1 cellular context compared by ENCODE assay signal in genomic region chr3:10459954-10460754, GRCh38.
A peak's percentile ranks its signal among the peaks of the same experiment; 100 is the strongest.
TF ChIP-seq lines count a peak whose summit lies in the region.

No MANE protein-coding gene starts in this region.

TF ChIP-seq in HepG2, 621 proteins besides CTCF, POLR2A, EP300 and RAD21 (continued from another document and continues in another):
- TF ChIP-seq, protein P1, sequence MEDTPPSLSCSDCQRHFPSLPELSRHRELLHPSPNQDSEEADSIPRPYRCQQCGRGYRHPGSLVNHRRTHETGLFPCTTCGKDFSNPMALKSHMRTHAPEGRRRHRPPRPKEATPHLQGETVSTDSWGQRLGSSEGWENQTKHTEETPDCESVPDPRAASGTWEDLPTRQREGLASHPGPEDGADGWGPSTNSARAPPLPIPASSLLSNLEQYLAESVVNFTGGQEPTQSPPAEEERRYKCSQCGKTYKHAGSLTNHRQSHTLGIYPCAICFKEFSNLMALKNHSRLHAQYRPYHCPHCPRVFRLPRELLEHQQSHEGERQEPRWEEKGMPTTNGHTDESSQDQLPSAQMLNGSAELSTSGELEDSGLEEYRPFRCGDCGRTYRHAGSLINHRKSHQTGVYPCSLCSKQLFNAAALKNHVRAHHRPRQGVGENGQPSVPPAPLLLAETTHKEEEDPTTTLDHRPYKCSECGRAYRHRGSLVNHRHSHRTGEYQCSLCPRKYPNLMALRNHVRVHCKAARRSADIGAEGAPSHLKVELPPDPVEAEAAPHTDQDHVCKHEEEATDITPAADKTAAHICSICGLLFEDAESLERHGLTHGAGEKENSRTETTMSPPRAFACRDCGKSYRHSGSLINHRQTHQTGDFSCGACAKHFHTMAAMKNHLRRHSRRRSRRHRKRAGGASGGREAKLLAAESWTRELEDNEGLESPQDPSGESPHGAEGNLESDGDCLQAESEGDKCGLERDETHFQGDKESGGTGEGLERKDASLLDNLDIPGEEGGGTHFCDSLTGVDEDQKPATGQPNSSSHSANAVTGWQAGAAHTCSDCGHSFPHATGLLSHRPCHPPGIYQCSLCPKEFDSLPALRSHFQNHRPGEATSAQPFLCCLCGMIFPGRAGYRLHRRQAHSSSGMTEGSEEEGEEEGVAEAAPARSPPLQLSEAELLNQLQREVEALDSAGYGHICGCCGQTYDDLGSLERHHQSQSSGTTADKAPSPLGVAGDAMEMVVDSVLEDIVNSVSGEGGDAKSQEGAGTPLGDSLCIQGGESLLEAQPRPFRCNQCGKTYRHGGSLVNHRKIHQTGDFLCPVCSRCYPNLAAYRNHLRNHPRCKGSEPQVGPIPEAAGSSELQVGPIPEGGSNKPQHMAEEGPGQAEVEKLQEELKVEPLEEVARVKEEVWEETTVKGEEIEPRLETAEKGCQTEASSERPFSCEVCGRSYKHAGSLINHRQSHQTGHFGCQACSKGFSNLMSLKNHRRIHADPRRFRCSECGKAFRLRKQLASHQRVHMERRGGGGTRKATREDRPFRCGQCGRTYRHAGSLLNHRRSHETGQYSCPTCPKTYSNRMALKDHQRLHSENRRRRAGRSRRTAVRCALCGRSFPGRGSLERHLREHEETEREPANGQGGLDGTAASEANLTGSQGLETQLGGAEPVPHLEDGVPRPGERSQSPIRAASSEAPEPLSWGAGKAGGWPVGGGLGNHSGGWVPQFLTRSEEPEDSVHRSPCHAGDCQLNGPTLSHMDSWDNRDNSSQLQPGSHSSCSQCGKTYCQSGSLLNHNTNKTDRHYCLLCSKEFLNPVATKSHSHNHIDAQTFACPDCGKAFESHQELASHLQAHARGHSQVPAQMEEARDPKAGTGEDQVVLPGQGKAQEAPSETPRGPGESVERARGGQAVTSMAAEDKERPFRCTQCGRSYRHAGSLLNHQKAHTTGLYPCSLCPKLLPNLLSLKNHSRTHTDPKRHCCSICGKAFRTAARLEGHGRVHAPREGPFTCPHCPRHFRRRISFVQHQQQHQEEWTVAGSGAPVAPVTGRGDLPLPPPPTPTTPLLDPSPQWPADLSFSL (CRISPR knock-in tag; IDR thresholded peaks at IDR 0.05) = 0 out of 2 replicates have a peak, but pooled peaks have one; percentile 28
- no peak for TF ChIP-seq HNRNPLL (IDR thresholded peaks at IDR 0.05; ENCODE audit: low read depth, low read length, poor library complexity, severe bottlenecking)
- 0 out of 2 replicates have a peak, but pooled peaks have one; percentile 55 for TF ChIP-seq KLF13 (CRISPR knock-in tag; IDR thresholded peaks at IDR 0.05)
- TF ChIP-seq ZSCAN20 (CRISPR knock-in tag; IDR thresholded peaks at IDR 0.05; ENCODE audit: borderline replicate concordance) = peak; percentile 87; the same call in 1 of the 2 replicates
- TF ChIP-seq, protein P2, sequence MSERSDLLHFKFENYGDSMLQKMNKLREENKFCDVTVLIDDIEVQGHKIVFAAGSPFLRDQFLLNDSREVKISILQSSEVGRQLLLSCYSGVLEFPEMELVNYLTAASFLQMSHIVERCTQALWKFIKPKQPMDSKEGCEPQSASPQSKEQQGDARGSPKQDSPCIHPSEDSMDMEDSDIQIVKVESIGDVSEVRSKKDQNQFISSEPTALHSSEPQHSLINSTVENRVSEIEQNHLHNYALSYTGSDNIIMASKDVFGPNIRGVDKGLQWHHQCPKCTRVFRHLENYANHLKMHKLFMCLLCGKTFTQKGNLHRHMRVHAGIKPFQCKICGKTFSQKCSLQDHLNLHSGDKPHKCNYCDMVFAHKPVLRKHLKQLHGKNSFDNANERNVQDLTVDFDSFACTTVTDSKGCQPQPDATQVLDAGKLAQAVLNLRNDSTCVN (CRISPR knock-in tag; IDR thresholded peaks at IDR 0.05; ENCODE audit: borderline replicate concordance) = peak; percentile 97
- TF ChIP-seq, protein P3, sequence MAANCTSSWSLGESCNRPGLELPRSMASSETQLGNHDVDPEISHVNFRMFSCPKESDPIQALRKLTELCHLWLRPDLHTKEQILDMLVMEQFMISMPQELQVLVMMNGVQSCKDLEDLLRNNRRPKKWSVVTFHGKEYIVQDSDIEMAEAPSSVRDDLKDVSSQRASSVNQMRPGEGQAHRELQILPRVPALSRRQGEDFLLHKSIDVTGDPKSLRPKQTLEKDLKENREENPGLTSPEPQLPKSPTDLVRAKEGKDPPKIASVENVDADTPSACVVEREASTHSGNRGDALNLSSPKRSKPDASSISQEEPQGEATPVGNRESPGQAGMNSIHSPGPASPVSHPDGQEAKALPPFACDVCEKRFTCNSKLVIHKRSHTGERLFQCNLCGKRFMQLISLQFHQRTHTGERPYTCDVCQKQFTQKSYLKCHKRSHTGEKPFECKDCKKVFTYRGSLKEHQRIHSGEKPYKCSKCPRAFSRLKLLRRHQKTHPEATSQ (CRISPR knock-in tag; IDR thresholded peaks at IDR 0.05; ENCODE audit: borderline replicate concordance) = 0 out of 2 replicates have a peak, but pooled peaks have one; percentile 32
- TF ChIP-seq, protein P4, sequence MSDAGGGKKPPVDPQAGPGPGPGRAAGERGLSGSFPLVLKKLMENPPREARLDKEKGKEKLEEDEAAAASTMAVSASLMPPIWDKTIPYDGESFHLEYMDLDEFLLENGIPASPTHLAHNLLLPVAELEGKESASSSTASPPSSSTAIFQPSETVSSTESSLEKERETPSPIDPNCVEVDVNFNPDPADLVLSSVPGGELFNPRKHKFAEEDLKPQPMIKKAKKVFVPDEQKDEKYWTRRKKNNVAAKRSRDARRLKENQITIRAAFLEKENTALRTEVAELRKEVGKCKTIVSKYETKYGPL (CRISPR knock-in tag; IDR thresholded peaks at IDR 0.05) = peak; percentile 92
- TF ChIP-seq HCFC1 (IDR thresholded peaks at IDR 0.05; ENCODE audit: low read depth, low read length) = peak; percentile 49
- 0 out of 2 replicates have a peak, but pooled peaks have one; percentile 52 for TF ChIP-seq ZZZ3 (CRISPR knock-in tag; IDR thresholded peaks at IDR 0.05; ENCODE audit: borderline replicate concordance)
- TF ChIP-seq ZNF615 (CRISPR knock-in tag; IDR thresholded peaks at IDR 0.05; ENCODE audit: borderline replicate concordance) = peak; percentile 73; the same call in 1 of the 2 replicates
- TF ChIP-seq, protein P5, sequence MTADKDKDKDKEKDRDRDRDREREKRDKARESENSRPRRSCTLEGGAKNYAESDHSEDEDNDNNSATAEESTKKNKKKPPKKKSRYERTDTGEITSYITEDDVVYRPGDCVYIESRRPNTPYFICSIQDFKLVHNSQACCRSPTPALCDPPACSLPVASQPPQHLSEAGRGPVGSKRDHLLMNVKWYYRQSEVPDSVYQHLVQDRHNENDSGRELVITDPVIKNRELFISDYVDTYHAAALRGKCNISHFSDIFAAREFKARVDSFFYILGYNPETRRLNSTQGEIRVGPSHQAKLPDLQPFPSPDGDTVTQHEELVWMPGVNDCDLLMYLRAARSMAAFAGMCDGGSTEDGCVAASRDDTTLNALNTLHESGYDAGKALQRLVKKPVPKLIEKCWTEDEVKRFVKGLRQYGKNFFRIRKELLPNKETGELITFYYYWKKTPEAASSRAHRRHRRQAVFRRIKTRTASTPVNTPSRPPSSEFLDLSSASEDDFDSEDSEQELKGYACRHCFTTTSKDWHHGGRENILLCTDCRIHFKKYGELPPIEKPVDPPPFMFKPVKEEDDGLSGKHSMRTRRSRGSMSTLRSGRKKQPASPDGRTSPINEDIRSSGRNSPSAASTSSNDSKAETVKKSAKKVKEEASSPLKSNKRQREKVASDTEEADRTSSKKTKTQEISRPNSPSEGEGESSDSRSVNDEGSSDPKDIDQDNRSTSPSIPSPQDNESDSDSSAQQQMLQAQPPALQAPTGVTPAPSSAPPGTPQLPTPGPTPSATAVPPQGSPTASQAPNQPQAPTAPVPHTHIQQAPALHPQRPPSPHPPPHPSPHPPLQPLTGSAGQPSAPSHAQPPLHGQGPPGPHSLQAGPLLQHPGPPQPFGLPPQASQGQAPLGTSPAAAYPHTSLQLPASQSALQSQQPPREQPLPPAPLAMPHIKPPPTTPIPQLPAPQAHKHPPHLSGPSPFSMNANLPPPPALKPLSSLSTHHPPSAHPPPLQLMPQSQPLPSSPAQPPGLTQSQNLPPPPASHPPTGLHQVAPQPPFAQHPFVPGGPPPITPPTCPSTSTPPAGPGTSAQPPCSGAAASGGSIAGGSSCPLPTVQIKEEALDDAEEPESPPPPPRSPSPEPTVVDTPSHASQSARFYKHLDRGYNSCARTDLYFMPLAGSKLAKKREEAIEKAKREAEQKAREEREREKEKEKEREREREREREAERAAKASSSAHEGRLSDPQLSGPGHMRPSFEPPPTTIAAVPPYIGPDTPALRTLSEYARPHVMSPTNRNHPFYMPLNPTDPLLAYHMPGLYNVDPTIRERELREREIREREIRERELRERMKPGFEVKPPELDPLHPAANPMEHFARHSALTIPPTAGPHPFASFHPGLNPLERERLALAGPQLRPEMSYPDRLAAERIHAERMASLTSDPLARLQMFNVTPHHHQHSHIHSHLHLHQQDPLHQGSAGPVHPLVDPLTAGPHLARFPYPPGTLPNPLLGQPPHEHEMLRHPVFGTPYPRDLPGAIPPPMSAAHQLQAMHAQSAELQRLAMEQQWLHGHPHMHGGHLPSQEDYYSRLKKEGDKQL (CRISPR knock-in tag; IDR thresholded peaks at IDR 0.05; ENCODE audit: low read depth) = peak; percentile 72; the same call in 1 of the 2 replicates
- TF ChIP-seq ATM (IDR thresholded peaks at IDR 0.05; ENCODE audit: borderline replicate concordance) = no peak
- TF ChIP-seq STAT5B (CRISPR knock-in tag; IDR thresholded peaks at IDR 0.05) = peak; percentile 99
- TF ChIP-seq, protein P6, sequence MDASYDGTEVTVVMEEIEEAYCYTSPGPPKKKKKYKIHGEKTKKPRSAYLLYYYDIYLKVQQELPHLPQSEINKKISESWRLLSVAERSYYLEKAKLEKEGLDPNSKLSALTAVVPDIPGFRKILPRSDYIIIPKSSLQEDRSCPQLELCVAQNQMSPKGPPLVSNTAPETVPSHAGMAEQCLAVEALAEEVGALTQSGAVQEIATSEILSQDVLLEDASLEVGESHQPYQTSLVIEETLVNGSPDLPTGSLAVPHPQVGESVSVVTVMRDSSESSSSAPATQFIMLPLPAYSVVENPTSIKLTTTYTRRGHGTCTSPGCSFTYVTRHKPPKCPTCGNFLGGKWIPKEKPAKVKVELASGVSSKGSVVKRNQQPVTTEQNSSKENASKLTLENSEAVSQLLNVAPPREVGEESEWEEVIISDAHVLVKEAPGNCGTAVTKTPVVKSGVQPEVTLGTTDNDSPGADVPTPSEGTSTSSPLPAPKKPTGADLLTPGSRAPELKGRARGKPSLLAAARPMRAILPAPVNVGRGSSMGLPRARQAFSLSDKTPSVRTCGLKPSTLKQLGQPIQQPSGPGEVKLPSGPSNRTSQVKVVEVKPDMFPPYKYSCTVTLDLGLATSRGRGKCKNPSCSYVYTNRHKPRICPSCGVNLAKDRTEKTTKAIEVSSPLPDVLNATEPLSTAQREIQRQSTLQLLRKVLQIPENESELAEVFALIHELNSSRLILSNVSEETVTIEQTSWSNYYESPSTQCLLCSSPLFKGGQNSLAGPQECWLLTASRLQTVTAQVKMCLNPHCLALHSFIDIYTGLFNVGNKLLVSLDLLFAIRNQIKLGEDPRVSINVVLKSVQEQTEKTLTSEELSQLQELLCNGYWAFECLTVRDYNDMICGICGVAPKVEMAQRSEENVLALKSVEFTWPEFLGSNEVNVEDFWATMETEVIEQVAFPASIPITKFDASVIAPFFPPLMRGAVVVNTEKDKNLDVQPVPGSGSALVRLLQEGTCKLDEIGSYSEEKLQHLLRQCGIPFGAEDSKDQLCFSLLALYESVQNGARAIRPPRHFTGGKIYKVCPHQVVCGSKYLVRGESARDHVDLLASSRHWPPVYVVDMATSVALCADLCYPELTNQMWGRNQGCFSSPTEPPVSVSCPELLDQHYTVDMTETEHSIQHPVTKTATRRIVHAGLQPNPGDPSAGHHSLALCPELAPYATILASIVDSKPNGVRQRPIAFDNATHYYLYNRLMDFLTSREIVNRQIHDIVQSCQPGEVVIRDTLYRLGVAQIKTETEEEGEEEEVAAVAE (CRISPR knock-in tag; IDR thresholded peaks at IDR 0.05; ENCODE audit: borderline replicate concordance) = peak; percentile 94
- TF ChIP-seq ZNF205 (CRISPR knock-in tag; IDR thresholded peaks at IDR 0.05) = peak; percentile 95
- TF ChIP-seq PATZ1 (CRISPR knock-in tag; IDR thresholded peaks at IDR 0.05) = peak; percentile 76
- no peak for TF ChIP-seq SKI (IDR thresholded peaks at IDR 0.05; ENCODE audit: partially characterized antibody)
- TF ChIP-seq, protein P7, sequence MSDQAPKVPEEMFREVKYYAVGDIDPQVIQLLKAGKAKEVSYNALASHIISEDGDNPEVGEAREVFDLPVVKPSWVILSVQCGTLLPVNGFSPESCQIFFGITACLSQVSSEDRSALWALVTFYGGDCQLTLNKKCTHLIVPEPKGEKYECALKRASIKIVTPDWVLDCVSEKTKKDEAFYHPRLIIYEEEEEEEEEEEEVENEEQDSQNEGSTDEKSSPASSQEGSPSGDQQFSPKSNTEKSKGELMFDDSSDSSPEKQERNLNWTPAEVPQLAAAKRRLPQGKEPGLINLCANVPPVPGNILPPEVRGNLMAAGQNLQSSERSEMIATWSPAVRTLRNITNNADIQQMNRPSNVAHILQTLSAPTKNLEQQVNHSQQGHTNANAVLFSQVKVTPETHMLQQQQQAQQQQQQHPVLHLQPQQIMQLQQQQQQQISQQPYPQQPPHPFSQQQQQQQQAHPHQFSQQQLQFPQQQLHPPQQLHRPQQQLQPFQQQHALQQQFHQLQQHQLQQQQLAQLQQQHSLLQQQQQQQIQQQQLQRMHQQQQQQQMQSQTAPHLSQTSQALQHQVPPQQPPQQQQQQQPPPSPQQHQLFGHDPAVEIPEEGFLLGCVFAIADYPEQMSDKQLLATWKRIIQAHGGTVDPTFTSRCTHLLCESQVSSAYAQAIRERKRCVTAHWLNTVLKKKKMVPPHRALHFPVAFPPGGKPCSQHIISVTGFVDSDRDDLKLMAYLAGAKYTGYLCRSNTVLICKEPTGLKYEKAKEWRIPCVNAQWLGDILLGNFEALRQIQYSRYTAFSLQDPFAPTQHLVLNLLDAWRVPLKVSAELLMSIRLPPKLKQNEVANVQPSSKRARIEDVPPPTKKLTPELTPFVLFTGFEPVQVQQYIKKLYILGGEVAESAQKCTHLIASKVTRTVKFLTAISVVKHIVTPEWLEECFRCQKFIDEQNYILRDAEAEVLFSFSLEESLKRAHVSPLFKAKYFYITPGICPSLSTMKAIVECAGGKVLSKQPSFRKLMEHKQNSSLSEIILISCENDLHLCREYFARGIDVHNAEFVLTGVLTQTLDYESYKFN (CRISPR knock-in tag; conservative IDR thresholded peaks at IDR 0.05) = no peak; the same call in 1 of the 2 replicates
- TF ChIP-seq ZNF644 (CRISPR knock-in tag; IDR thresholded peaks at IDR 0.05; ENCODE audit: low read depth) = peak; percentile 80
- peak; percentile 49; the same call in 1 of the 2 replicates for TF ChIP-seq ZNF768 (CRISPR knock-in tag; IDR thresholded peaks at IDR 0.05)
- TF ChIP-seq HMG20B (CRISPR knock-in tag; conservative IDR thresholded peaks at IDR 0.05) = peak; percentile 93
- TF ChIP-seq KLF16 (CRISPR knock-in tag; IDR thresholded peaks at IDR 0.05) = peak; percentile 87 to 99
- peak; percentile 98 for TF ChIP-seq ZNF430 (CRISPR knock-in tag; IDR thresholded peaks at IDR 0.05)
- peak; percentile 93; the same call in 1 of the 2 replicates for TF ChIP-seq ZFP41 (CRISPR knock-in tag; IDR thresholded peaks at IDR 0.05; ENCODE audit: borderline replicate concordance)
- peak; percentile 96 for TF ChIP-seq FOXM1 (CRISPR knock-in tag; IDR thresholded peaks at IDR 0.05)
- TF ChIP-seq ERF (CRISPR knock-in tag; IDR thresholded peaks at IDR 0.05) = peak; percentile 99
